Comparison of ENCODE assay signal across 8 cellular contexts in genomic region chr18:61893971-61894750, GRCh38. TPM values are rescaled to one million over a fixed set of nuclear protein-coding genes. Genes with fewer than 3 reads are reported as not detected.
A peak's percentile ranks its signal among the peaks of the same experiment; 100 is the strongest.
DNase-seq lines count a peak whose midpoint lies in the region; ATAC-seq and TF ChIP-seq lines count a peak whose summit lies in the region.

No MANE protein-coding gene starts in this region.

- intact Hi-C loops in mucosa of descending colon (cut with DNase I, micrococcal nuclease) = loop anchor here in 1 of 2 donors (10.0 kb wide), 1 partner anchor 159 kb away; no protein-coding TSS in a partner anchor

- TF ChIP-seq CTCF in epithelial cell of proximal tubule (conservative IDR thresholded peaks at IDR 0.05; ENCODE audit: low read depth, low read length) (peak; percentile 23), mucosa of descending colon (IDR thresholded peaks at IDR 0.05) (peak; percentile 32)

- peak; percentile 61 for ATAC-seq in GM18873 (IDR thresholded peaks at IDR 0.05; ENCODE audit: low FRiP score, unreplicated experiment)
- ATAC-seq in HG03135 (IDR thresholded peaks at IDR 0.05; ENCODE audit: unreplicated experiment) = peak; percentile 71
- ATAC-seq in mucosa of descending colon = peak; percentile 87

- H3K4me1 ChIP-seq in mucosa of descending colon (ENCODE audit: low read depth) = peaks cover 15% of the 10 kb centered on the region

- H3K36me3 ChIP-seq in mucosa of descending colon (ENCODE audit: low read depth) = no peaks in the 10 kb centered on the region

- H3K4me3 ChIP-seq in epithelial cell of proximal tubule (ENCODE audit: low read depth, low read length) (peak overlapping the region; percentile 70), mucosa of descending colon (peak overlapping the region; percentile 78)

- DNase-seq in AG08395 (ENCODE audit: low spot score) (peak; percentile 93), NCI-H69 (lab: John Stamatoyannopoulos, UW) (peak; percentile 89), activated T-cell treated with anti-CD3 and anti-CD28 coated beads for 24 hours (ENCODE audit: low read depth) (peak; percentile 55), epithelial cell of proximal tubule (ENCODE audit: low read depth) (no peak), mucosa of descending colon (peak; percentile 88 to 92 (median 88))
- peak; percentile 38 to 51 for DNase-seq in stimulated activated CD8-positive, alpha-beta memory T cell treated with anti-CD3 and anti-CD28 coated beads, Interleukin-2, amount 100 ng/mL, for 1 hour (ENCODE audit: low read depth in 2 of 2)

- H3K9me3 ChIP-seq in mucosa of descending colon = no peaks in the 10 kb centered on the region

RNA-seq across cellular contexts. Expression of gene RNF152, which starts 1.4 kb away (rescaled TPM):
- 0.58 and 0.80 TPM in 2 replicates for total RNA-seq in epithelial cell of proximal tubule
- total RNA-seq in mucosa of descending colon = 10 to 100 TPM; 61.0 to 99.8 (median 98.0) TPM

Comparison
In these comparisons a context has a peak if more than half of its experiments do, and no peak if none do; other contexts are left out.
1. RNA of gene RNF152, which starts 1.4 kb away (total RNA-seq): 61.0 to 99.8 TPM in mucosa of descending colon; 0.58 to 0.80 TPM in epithelial cell of proximal tubule; every median in the first group is over 10 times any median in the second.
2. Peak in every context shown above with its lines, with median percentiles within 50 percentile points of each other: ATAC-seq.